1 cellular context compared by ENCODE assay signal in genomic region chr16:69326172-69326873, GRCh38.
TF ChIP-seq lines count a peak whose summit lies in the region.

No MANE protein-coding gene starts in this region.

TF ChIP-seq in HepG2, 621 proteins besides CTCF, POLR2A, EP300 and RAD21 (continued from another document and continues in another):
- TF ChIP-seq ZNF747 (CRISPR knock-in tag; IDR thresholded peaks at IDR 0.05; ENCODE audit: borderline replicate concordance): peak; percentile 76; the same call in 1 of the 2 replicates
- no peak for TF ChIP-seq HNRNPL (IDR thresholded peaks at IDR 0.05; ENCODE audit: low read depth, low read length)
- peak; percentile 91 for TF ChIP-seq ELF3 (CRISPR knock-in tag; IDR thresholded peaks at IDR 0.05)
- peak; percentile 5; the same call in 1 of the 2 replicates for TF ChIP-seq ZKSCAN1 (IDR thresholded peaks at IDR 0.05; ENCODE audit: low read length)
- TF ChIP-seq ZNF17 (CRISPR knock-in tag; IDR thresholded peaks at IDR 0.05): no peak
- no peak for TF ChIP-seq ZNF552 (CRISPR knock-in tag; IDR thresholded peaks at IDR 0.05; ENCODE audit: borderline replicate concordance)
- TF ChIP-seq HINFP (CRISPR knock-in tag; IDR thresholded peaks at IDR 0.05; ENCODE audit: low read depth): no peak
- TF ChIP-seq ETV5 (CRISPR knock-in tag; IDR thresholded peaks at IDR 0.05; ENCODE audit: borderline replicate concordance): peak; percentile 68; the same call in 1 of the 2 replicates
- TF ChIP-seq ZNF607 (CRISPR knock-in tag; IDR thresholded peaks at IDR 0.05; ENCODE audit: borderline replicate concordance): no peak
- TF ChIP-seq ZNF790 (CRISPR knock-in tag; IDR thresholded peaks at IDR 0.05; ENCODE audit: borderline replicate concordance): 0 out of 2 replicates have a peak, but pooled peaks have one; percentile 35
- TF ChIP-seq ZNF83 (CRISPR knock-in tag; IDR thresholded peaks at IDR 0.05; ENCODE audit: borderline replicate concordance): no peak
- no peak for TF ChIP-seq GPBP1L1 (CRISPR knock-in tag; IDR thresholded peaks at IDR 0.05)
- TF ChIP-seq PCBP2 (optimal IDR thresholded peaks at IDR 0.05; ENCODE audit: low read depth, low read length, poor library complexity, severe bottlenecking): no peak
- TF ChIP-seq ATF4 (CRISPR knock-in tag; IDR thresholded peaks at IDR 0.05): peak in 1 of 2 experiments; percentile 69; a peak in 1 of 4 replicates
- peak; percentile 65; the same call in 1 of the 2 replicates for TF ChIP-seq ZFY (CRISPR knock-in tag; IDR thresholded peaks at IDR 0.05)
- TF ChIP-seq ZNF512 (CRISPR knock-in tag; IDR thresholded peaks at IDR 0.05): no peak
- TF ChIP-seq HOMEZ (CRISPR knock-in tag; IDR thresholded peaks at IDR 0.05; ENCODE audit: low read depth): peak; percentile 71
- no peak for TF ChIP-seq ATAD3A (CRISPR knock-in tag; IDR thresholded peaks at IDR 0.05)
- peak; percentile 94 for TF ChIP-seq MAX (IDR thresholded peaks at IDR 0.05)
- TF ChIP-seq REL (CRISPR knock-in tag; conservative IDR thresholded peaks at IDR 0.05): no peak
- no peak for TF ChIP-seq TOPORS (CRISPR knock-in tag; IDR thresholded peaks at IDR 0.05)
- no peak for TF ChIP-seq ATF7 (IDR thresholded peaks at IDR 0.05)
- TF ChIP-seq ATF7 (CRISPR knock-in tag; IDR thresholded peaks at IDR 0.05): peak; percentile 17; the same call in 1 of the 2 replicates
- TF ChIP-seq KLF15 (CRISPR knock-in tag; IDR thresholded peaks at IDR 0.05; ENCODE audit: borderline replicate concordance): no peak
- no peak for TF ChIP-seq MLLT10 (CRISPR knock-in tag; IDR thresholded peaks at IDR 0.05)
- no peak for TF ChIP-seq NFE2L1 (CRISPR knock-in tag; IDR thresholded peaks at IDR 0.05; ENCODE audit: borderline replicate concordance)
- TF ChIP-seq SAFB2 (CRISPR knock-in tag; IDR thresholded peaks at IDR 0.05; ENCODE audit: borderline replicate concordance, low read depth): 0 out of 2 replicates have a peak, but pooled peaks have one; percentile 7
- TF ChIP-seq SP4 (CRISPR knock-in tag; IDR thresholded peaks at IDR 0.05): 0 out of 2 replicates have a peak, but pooled peaks have one; percentile 37
- no peak; the same call in 1 of the 2 replicates for TF ChIP-seq SMC3 (IDR thresholded peaks at IDR 0.05; ENCODE audit: low read length)
- TF ChIP-seq ZNF800 (CRISPR knock-in tag; IDR thresholded peaks at IDR 0.05): peak; percentile 44; the same call in 1 of the 2 replicates
- TF ChIP-seq ZNF367 (CRISPR knock-in tag; IDR thresholded peaks at IDR 0.05; ENCODE audit: borderline replicate concordance): no peak
- 0 out of 2 replicates have a peak, but pooled peaks have one; percentile 40 for TF ChIP-seq PHF20 (CRISPR knock-in tag; IDR thresholded peaks at IDR 0.05)
- no peak for TF ChIP-seq MTF2 (CRISPR knock-in tag; IDR thresholded peaks at IDR 0.05; ENCODE audit: borderline replicate concordance)
- TF ChIP-seq RFXANK (CRISPR knock-in tag; IDR thresholded peaks at IDR 0.05): no peak
- TF ChIP-seq TFDP1 (CRISPR knock-in tag; IDR thresholded peaks at IDR 0.05; ENCODE audit: borderline replicate concordance): peak; percentile 76; the same call in 1 of the 2 replicates
- no peak for TF ChIP-seq ZFP1 (CRISPR knock-in tag; IDR thresholded peaks at IDR 0.05)
- TF ChIP-seq BHLHE40 (IDR thresholded peaks at IDR 0.05; ENCODE audit: low read length): peak; percentile 64
- peak; percentile 91 for TF ChIP-seq SIN3A (IDR thresholded peaks at IDR 0.05; ENCODE audit: borderline replicate concordance, low read depth, low read length)
- peak; percentile 99 for TF ChIP-seq SAP130 (CRISPR knock-in tag; IDR thresholded peaks at IDR 0.05; ENCODE audit: low read depth)
- no peak for TF ChIP-seq ZNF672 (CRISPR knock-in tag; IDR thresholded peaks at IDR 0.05)
- TF ChIP-seq ZNF337 (CRISPR knock-in tag; IDR thresholded peaks at IDR 0.05; ENCODE audit: borderline replicate concordance, low read depth): no peak
- no peak for TF ChIP-seq ZNF282 (IDR thresholded peaks at IDR 0.05; ENCODE audit: partially characterized antibody)
- no peak for TF ChIP-seq ZNF546 (CRISPR knock-in tag; conservative IDR thresholded peaks at IDR 0.05)
- TF ChIP-seq ZNF576 (CRISPR knock-in tag; IDR thresholded peaks at IDR 0.05): no peak
- no peak for TF ChIP-seq ZNF558 (CRISPR knock-in tag; IDR thresholded peaks at IDR 0.05; ENCODE audit: borderline replicate concordance)
- no peak for TF ChIP-seq HNRNPK (IDR thresholded peaks at IDR 0.05; ENCODE audit: low read depth, low read length, poor library complexity, severe bottlenecking)
- no peak for TF ChIP-seq ISX (CRISPR knock-in tag; conservative IDR thresholded peaks at IDR 0.05)
- peak; percentile 49; the same call in 1 of the 2 replicates for TF ChIP-seq ZSCAN5A (CRISPR knock-in tag; IDR thresholded peaks at IDR 0.05; ENCODE audit: borderline replicate concordance)
- no peak for TF ChIP-seq ZNF260 (CRISPR knock-in tag; IDR thresholded peaks at IDR 0.05; ENCODE audit: borderline replicate concordance, low read depth)
- TF ChIP-seq NR2C2 (CRISPR knock-in tag; IDR thresholded peaks at IDR 0.05; ENCODE audit: borderline replicate concordance): no peak; the same call in 1 of the 2 replicates
- no peak for TF ChIP-seq PCBP1 (IDR thresholded peaks at IDR 0.05; ENCODE audit: borderline replicate concordance, low read depth, low read length)
- 0 out of 2 replicates have a peak, but pooled peaks have one; percentile 58 for TF ChIP-seq FOXJ3 (CRISPR knock-in tag; IDR thresholded peaks at IDR 0.05; ENCODE audit: borderline replicate concordance)
- TF ChIP-seq MAFG (CRISPR knock-in tag; IDR thresholded peaks at IDR 0.05): no peak
- TF ChIP-seq MIER2 (CRISPR knock-in tag; IDR thresholded peaks at IDR 0.05): 0 out of 2 replicates have a peak, but pooled peaks have one; percentile 56
- no peak for TF ChIP-seq SMAD1 (CRISPR knock-in tag; IDR thresholded peaks at IDR 0.05; ENCODE audit: borderline replicate concordance, low read depth)
- peak; percentile 88 for TF ChIP-seq DMAP1 (CRISPR knock-in tag; IDR thresholded peaks at IDR 0.05)
- TF ChIP-seq ZFP82 (CRISPR knock-in tag; IDR thresholded peaks at IDR 0.05; ENCODE audit: borderline replicate concordance): no peak
- no peak for TF ChIP-seq CHD4 (IDR thresholded peaks at IDR 0.05; ENCODE audit: borderline replicate concordance, low read length)
- no peak for TF ChIP-seq ZNF335 (CRISPR knock-in tag; IDR thresholded peaks at IDR 0.05)
- no peak for TF ChIP-seq ZNF280B (CRISPR knock-in tag; IDR thresholded peaks at IDR 0.05; ENCODE audit: borderline replicate concordance)
